8 cellular contexts compared by ENCODE assay signal in the genomic region with DNA sequence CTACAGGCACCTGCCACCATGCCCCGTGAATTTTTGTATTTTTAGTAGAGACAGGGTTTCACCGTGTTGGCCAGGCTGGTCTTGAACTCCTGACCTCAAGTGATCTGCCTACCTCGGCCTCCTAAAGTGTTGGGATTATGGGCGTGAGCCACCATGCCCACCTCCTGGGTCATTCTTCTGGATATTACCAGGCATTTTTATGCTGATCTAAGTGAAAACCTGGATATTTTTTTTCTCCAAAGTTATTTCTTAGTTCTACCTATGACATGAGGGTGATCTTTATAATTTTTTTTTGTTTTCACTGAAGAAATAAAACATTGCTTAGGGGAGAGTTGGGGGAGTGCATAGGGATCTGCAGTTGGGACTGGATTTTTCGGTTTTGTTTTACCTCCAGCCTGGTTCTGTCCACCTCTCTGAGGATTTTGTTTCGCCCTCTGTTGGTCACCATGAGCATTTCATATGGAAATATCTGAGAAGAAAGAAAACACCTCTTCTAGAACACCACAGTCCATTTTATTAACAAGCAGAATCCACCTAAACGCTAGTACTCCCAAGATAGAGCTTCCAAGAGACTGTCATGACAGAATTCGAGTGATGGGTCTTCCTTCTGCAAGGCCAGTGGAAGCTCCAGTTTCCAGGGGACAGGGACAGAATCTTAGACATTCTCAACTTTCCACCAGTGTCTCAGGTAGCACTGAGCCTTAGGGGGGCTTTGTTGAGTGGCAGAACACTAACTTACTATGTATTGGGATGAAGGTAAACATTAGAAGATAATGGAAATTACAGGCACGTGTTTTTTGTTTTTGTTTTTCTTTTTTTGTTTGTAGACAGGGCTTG. TPM values are rescaled to one million over a fixed set of nuclear protein-coding genes. Genes with fewer than 3 reads are reported as not detected.
DNase-seq lines count a peak whose midpoint lies in the region; ATAC-seq and TF ChIP-seq lines count a peak whose summit lies in the region.

No MANE protein-coding gene starts in this region.

- H3K4me1 ChIP-seq in gastroesophageal sphincter (no peaks in the 10 kb centered on the region), upper lobe of left lung (no peaks in the 10 kb centered on the region)

- H3K4me3 ChIP-seq in gastroesophageal sphincter (no peak overlapping the region), upper lobe of left lung (no peak overlapping the region)

- ATAC-seq in activated naive CD8-positive, alpha-beta T cell treated with anti-CD3 and anti-CD28 coated beads, Interleukin-2, amount 50 U/mL, for 24 hours, result no peak
- ATAC-seq in gastroesophageal sphincter (no peak), upper lobe of left lung (ENCODE audit: low FRiP score in 2 of 2) (no peak)

- H3K4me3 Mint-ChIP-seq in activated naive CD8-positive, alpha-beta T cell, result no peak overlapping the region
- H3K4me3 Mint-ChIP-seq in activated naive CD8-positive, alpha-beta T cell treated with anti-CD3 and anti-CD28 coated beads, Interleukin-2, amount 50 U/mL, for 24 hours, result no peak overlapping the region

- TF ChIP-seq CTCF in gastroesophageal sphincter (IDR thresholded peaks at IDR 0.05), result peak; percentile 40 to 64 (median 54)
- TF ChIP-seq CTCF in upper lobe of left lung (IDR thresholded peaks at IDR 0.05), result peak in 4 of 6 experiments; percentile 10 to 28 (median 21)

- H3K9me3 ChIP-seq in gastroesophageal sphincter (no peaks in the 10 kb centered on the region), upper lobe of left lung (no peaks in the 10 kb centered on the region)

- H3K27me3 Mint-ChIP-seq in activated naive CD8-positive, alpha-beta T cell, result no peaks in the 10 kb centered on the region
- H3K27me3 Mint-ChIP-seq in activated naive CD8-positive, alpha-beta T cell treated with anti-CD3 and anti-CD28 coated beads, Interleukin-2, amount 50 U/mL, for 24 hours, result no peaks in the 10 kb centered on the region

- H3K36me3 ChIP-seq in gastroesophageal sphincter (peaks cover 0 to 91% of the 10 kb centered on the region in 2 donors), upper lobe of left lung (peaks cover 7 to 84% (median 45%) of the 10 kb centered on the region in 4 donors)

- TF ChIP-seq EP300 in gastroesophageal sphincter (IDR thresholded peaks at IDR 0.05) (no peak), upper lobe of left lung (IDR thresholded peaks at IDR 0.05) (no peak)

- no peak for TF ChIP-seq POLR2A in gastroesophageal sphincter (IDR thresholded peaks at IDR 0.05)
- TF ChIP-seq POLR2A in upper lobe of left lung (IDR thresholded peaks at IDR 0.05), result no peak

- WGBS in gastroesophageal sphincter (ENCODE audit: low coverage in 1 of 2), 2 donors, result 66 to 84% methylated on average over 7 to 8 of the region's 9 CpGs
- WGBS in upper lobe of left lung, 2 donors, result 89 to 91% methylated on average over 9 of the region's 9 CpGs

- no peak for DNase-seq in activated naive CD8-positive, alpha-beta T cell treated with anti-CD3 and anti-CD28 coated beads, Interleukin-2, amount 50 U/mL, for 24 hours
- DNase-seq in RPMI7951 (ENCODE audit: low read depth), result peak; percentile 36
- no peak for DNase-seq in upper lobe of left lung
- DNase-seq in activated CD4-positive, CD25-positive, alpha-beta regulatory T cell (lab: John Stamatoyannopoulos, UW), result no peak
- no peak for DNase-seq in cerebellar nuclear complex (lab: John Stamatoyannopoulos, UW)
- DNase-seq in cerebellum (ENCODE audit: low spot score), result no peak

- H3K27ac Mint-ChIP-seq in activated naive CD8-positive, alpha-beta T cell, result peak overlapping the region; percentile 56
- H3K27ac Mint-ChIP-seq in activated naive CD8-positive, alpha-beta T cell treated with anti-CD3 and anti-CD28 coated beads, Interleukin-2, amount 50 U/mL, for 24 hours, result no peak overlapping the region

- peaks cover 4% of the 10 kb centered on the region for H3K36me3 Mint-ChIP-seq in activated naive CD8-positive, alpha-beta T cell
- peaks cover 49% of the 10 kb centered on the region for H3K36me3 Mint-ChIP-seq in activated naive CD8-positive, alpha-beta T cell treated with anti-CD3 and anti-CD28 coated beads, Interleukin-2, amount 50 U/mL, for 24 hours (ENCODE audit: low read depth)

- no peaks in the 10 kb centered on the region for H3K9me3 Mint-ChIP-seq in activated naive CD8-positive, alpha-beta T cell (ENCODE audit: low read depth)
- no peaks in the 10 kb centered on the region for H3K9me3 Mint-ChIP-seq in activated naive CD8-positive, alpha-beta T cell treated with anti-CD3 and anti-CD28 coated beads, Interleukin-2, amount 50 U/mL, for 24 hours

- no peaks in the 10 kb centered on the region for H3K27me3 ChIP-seq in gastroesophageal sphincter
- no peaks in the 10 kb centered on the region for H3K27me3 ChIP-seq in upper lobe of left lung

- H3K27ac ChIP-seq in gastroesophageal sphincter (no peak overlapping the region), upper lobe of left lung (no peak overlapping the region)

- peaks cover 3% of the 10 kb centered on the region for H3K4me1 Mint-ChIP-seq in activated naive CD8-positive, alpha-beta T cell (ENCODE audit: low read depth)
- no peaks in the 10 kb centered on the region for H3K4me1 Mint-ChIP-seq in activated naive CD8-positive, alpha-beta T cell treated with anti-CD3 and anti-CD28 coated beads, Interleukin-2, amount 50 U/mL, for 24 hours

RNA-seq across cellular contexts. Expression of gene AFAP1L2, which starts 33.4 kb away (rescaled TPM):
- total RNA-seq in RPMI7951 (2014; rRNA removed; shearing (Covaris generic)), result 1.7 and 2.0 TPM in 2 replicates
- total RNA-seq in gastroesophageal sphincter (10 to 100 TPM; 20.5 to 29.5 (median 23.9) TPM), upper lobe of left lung (1 to 10 TPM; 2.3 to 9.6 (median 3.4) TPM), cerebellum (9.8 TPM)
